12 cellular contexts compared by ENCODE assay signal in the genomic region with DNA sequence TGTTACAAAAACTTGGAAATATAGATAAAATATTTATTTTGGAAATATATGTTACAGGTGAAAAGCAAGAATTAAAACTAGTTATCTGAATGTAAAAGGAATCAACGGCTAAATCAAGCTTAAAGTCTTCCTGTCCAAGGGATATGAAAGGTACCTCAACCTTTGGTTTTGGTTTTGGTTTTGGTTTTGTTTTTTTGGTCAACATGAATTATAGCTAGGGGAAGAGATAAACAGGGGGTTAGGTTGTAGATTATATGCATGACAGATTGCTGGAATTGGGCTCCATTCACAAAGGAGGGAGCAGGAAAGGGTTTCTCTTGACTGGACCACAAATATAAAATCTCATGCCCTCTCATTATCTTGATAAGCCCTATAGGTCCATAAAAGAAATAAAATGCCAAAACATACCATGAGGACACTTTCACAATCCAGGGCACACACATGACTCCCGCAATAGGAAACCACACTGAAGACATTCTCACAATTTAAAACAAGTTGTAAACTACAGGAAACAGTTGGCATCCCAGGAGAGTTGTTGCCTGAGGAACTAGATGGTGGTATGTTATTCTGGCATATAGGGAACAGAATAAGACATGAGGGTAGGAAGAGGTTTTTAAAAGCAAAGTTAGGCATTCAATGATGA. TPM values are rescaled to one million over a fixed set of nuclear protein-coding genes. Genes with fewer than 3 reads are reported as not detected.
A peak's percentile ranks its signal among the peaks of the same experiment; 100 is the strongest.
DNase-seq lines count a peak whose midpoint lies in the region; ATAC-seq and TF ChIP-seq lines count a peak whose summit lies in the region.
"Had no signal": no experiment of that assay in that cellular context is flagged by ENCODE, and none has a peak within 500 bp of the region (broad histone marks: within the 10 kb centered on the region; RNA-seq: fewer than 3 reads in every experiment).

No MANE protein-coding gene starts in this region.

- H3K9me3 Mint-ChIP-seq in activated CD4-positive, alpha-beta T cell treated with anti-CD3 and anti-CD28 coated beads, Interleukin-2, amount 10 ng/mL, durations not matched to agents 7 days and 5 days: no peaks in the 10 kb centered on the region

- CTCF ChIA-PET in activated CD4-positive, alpha-beta T cell treated with anti-CD3 and anti-CD28 coated beads, Interleukin-2, amount 10 ng/mL, durations not matched to agents 7 days and 5 days (lab: Charles Lee): interaction anchor here (1.6 to 4.6 kb wide), 2 partner anchors 13 to 48 kb away, joined by 3 to 21 read pairs; no protein-coding TSS in a partner anchor

- intact Hi-C loops in left ventricle myocardium superior (cut with micrococcal nuclease): no loop called here

- POLR2A ChIA-PET in activated CD4-positive, alpha-beta T cell treated with anti-CD3 and anti-CD28 coated beads, Interleukin-2, amount 10 ng/mL, durations not matched to agents 7 days and 5 days (lab: Charles Lee): interaction anchor here (0.6 kb wide), 2 partner anchors 12 to 47 kb away, joined by 3 to 4 read pairs; a partner anchor contains a TSS

- H3K27me3 Mint-ChIP-seq in activated CD4-positive, alpha-beta T cell treated with anti-CD3 and anti-CD28 coated beads, Interleukin-2, amount 10 ng/mL, durations not matched to agents 7 days and 5 days: no peaks in the 10 kb centered on the region

- TF ChIP-seq CTCF in neutrophil (IDR thresholded peaks at IDR 0.05) (no peak), foreskin fibroblast (IDR thresholded peaks at IDR 0.05; ENCODE audit: low read depth, low read length) (no peak)

- H3K36me3 Mint-ChIP-seq in activated CD4-positive, alpha-beta T cell treated with anti-CD3 and anti-CD28 coated beads, Interleukin-2, amount 10 ng/mL, durations not matched to agents 7 days and 5 days (ENCODE audit: low read depth): peaks cover 14% of the 10 kb centered on the region

- H3K36me3 ChIP-seq in neutrophil: peaks cover 2% of the 10 kb centered on the region
- H3K36me3 ChIP-seq: transverse colon had no signal

- H3K9me3 ChIP-seq in neutrophil: no peaks in the 10 kb centered on the region
- H3K9me3 ChIP-seq: sigmoid colon, transverse colon had no signal

- peak; percentile 83 for ATAC-seq in HG02610 (IDR thresholded peaks at IDR 0.05; ENCODE audit: unreplicated experiment)
- ATAC-seq in left ventricle myocardium superior: no peak
- ATAC-seq: Panc1 had no signal

- no peak overlapping the region for H3K4me3 ChIP-seq in neutrophil (ENCODE audit: low read depth in 1 of 2, low read length in 1 of 2)
- H3K4me3 ChIP-seq in foreskin fibroblast (ENCODE audit: low read depth in 1 of 2, low read length in 2 of 2): no peak overlapping the region
- H3K4me3 ChIP-seq: hepatocyte, sigmoid colon, transverse colon had no signal

- peak overlapping the region; percentile 52 for H3K27ac Mint-ChIP-seq in activated CD4-positive, alpha-beta T cell treated with anti-CD3 and anti-CD28 coated beads, Interleukin-2, amount 10 ng/mL, durations not matched to agents 7 days and 5 days

- no peak for DNase-seq in activated CD4-positive, alpha-beta T cell treated with anti-CD3 and anti-CD28 coated beads, Interleukin-2, amount 10 ng/mL, durations not matched to agents 7 days and 5 days
- no peak for DNase-seq in activated CD4-positive, alpha-beta T cell treated with anti-CD3 and anti-CD28 coated beads, Interleukin-2, amount 50 U/mL, for 48 hours
- DNase-seq in NCI-H69 (lab: John Stamatoyannopoulos, UW) (peak; percentile 9), left ventricle myocardium superior (no peak), foreskin fibroblast (no peak)
- no peak for DNase-seq in activated CD4-positive, alpha-beta T cell treated with anti-CD3 and anti-CD28 coated beads, Interleukin-2, amount 50 U/mL, for 1 hour
- DNase-seq: sigmoid colon, transverse colon had no signal

- peaks cover 18 to 22% of the 10 kb centered on the region in 2 experiments for H3K4me1 ChIP-seq in neutrophil (ENCODE audit: control insufficient read depth in 1 of 2, insufficient read depth in 1 of 2, low read depth in 1 of 2, low read length in 1 of 2)
- H3K4me1 ChIP-seq: sigmoid colon had no signal

- no peaks in the 10 kb centered on the region for H3K27me3 ChIP-seq in neutrophil
- H3K27me3 ChIP-seq: hepatocyte, sigmoid colon, transverse colon had no signal

- peaks cover 37% of the 10 kb centered on the region for H3K4me1 Mint-ChIP-seq in activated CD4-positive, alpha-beta T cell treated with anti-CD3 and anti-CD28 coated beads, Interleukin-2, amount 10 ng/mL, durations not matched to agents 7 days and 5 days

- H3K4me3 Mint-ChIP-seq in activated CD4-positive, alpha-beta T cell treated with anti-CD3 and anti-CD28 coated beads, Interleukin-2, amount 10 ng/mL, durations not matched to agents 7 days and 5 days: peak overlapping the region; percentile 5

- peak overlapping the region; percentile 32 for H3K27ac ChIP-seq in neutrophil
- H3K27ac ChIP-seq: hepatocyte, sigmoid colon, transverse colon had no signal

RNA-seq across cellular contexts. Expression of a gene that starts 46.6 kb away (rescaled TPM):
- 1 to 10 TPM; 8.2 to 9.0 TPM for total RNA-seq in activated CD4-positive, alpha-beta T cell treated with anti-CD3 and anti-CD28 coated beads, Interleukin-2, amount 10 ng/mL, durations not matched to agents 7 days and 5 days
- total RNA-seq in left ventricle myocardium superior: 4.7 TPM
